8 cellular contexts compared by ENCODE assay signal in the genomic region with DNA sequence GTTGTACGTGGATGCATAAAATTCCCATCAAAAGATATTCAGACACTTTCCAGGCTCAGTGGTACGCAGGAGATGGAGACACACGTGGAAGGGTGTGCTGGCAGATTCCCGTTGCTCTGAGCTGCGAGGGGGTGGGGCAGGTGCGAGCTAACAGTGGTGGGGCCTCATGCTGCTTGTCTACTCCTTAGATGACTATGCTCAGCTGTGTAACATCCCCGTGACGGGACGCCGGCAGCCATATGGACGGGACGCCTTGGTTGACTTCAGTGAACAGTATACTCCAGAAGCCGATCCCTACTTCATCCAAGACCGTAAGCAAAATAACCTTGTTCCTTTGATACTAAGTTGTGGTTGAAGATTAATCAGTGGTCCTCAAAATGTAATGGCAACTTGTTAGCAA.
"Had no signal": no experiment of that assay in that cellular context is flagged by ENCODE, and none has a peak within 500 bp of the region (broad histone marks: within the 10 kb centered on the region; RNA-seq: fewer than 3 reads in every experiment).

No MANE protein-coding gene starts in this region.

- H3K9me3 ChIP-seq: HAP-1 had no signal

- ATAC-seq: HCT116, HepG2 had no signal

- DNase-seq: GM23248, GOT3, H7, HFFc6 had no signal

- H2AFZ ChIP-seq: GM23248 had no signal

- H3K4me3 ChIP-seq: GM23248, HAP-1 had no signal

- H3K9ac ChIP-seq: GM23248 had no signal

- H3K36me3 ChIP-seq: HAP-1 had no signal

- H3K4me1 ChIP-seq: HAP-1 had no signal

- H3K27ac ChIP-seq: GM23248, HL-60 had no signal
